1 cellular context compared by ENCODE assay signal in genomic region chr22:28741758-28742561, GRCh38.
TF ChIP-seq lines count a peak whose summit lies in the region.

CHEK2 (minus strand) TSS chr22:28741820; CDS start chr22:28734721, 7,099 bp downstream.
HSCB (plus strand) TSS chr22:28742039; CDS start chr22:28742096, 57 bp downstream.

TF ChIP-seq in K562, 482 proteins besides CTCF, POLR2A, EP300 and RAD21 (continued from another document and continues in another):
- TF ChIP-seq CEBPZ (IDR thresholded peaks at IDR 0.05; ENCODE audit: borderline replicate concordance, low read depth, low read length), result no peak; the same call in 1 of the 2 replicates
- no peak for TF ChIP-seq LARP7 (IDR thresholded peaks at IDR 0.05)
- no peak for TF ChIP-seq CLOCK (CRISPR knock-in tag; IDR thresholded peaks at IDR 0.05; ENCODE audit: borderline replicate concordance)
- TF ChIP-seq HIVEP1 (CRISPR knock-in tag; IDR thresholded peaks at IDR 0.05), result no peak
- no peak for TF ChIP-seq KAT2B (IDR thresholded peaks at IDR 0.05; ENCODE audit: low read depth, low read length)
- TF ChIP-seq POLR2B (IDR thresholded peaks at IDR 0.05; ENCODE audit: low read depth, partially characterized antibody), result peak; percentile 63
- no peak for TF ChIP-seq ELF2 (CRISPR knock-in tag; IDR thresholded peaks at IDR 0.05)
- TF ChIP-seq HMGN3 (IDR thresholded peaks at IDR 0.05; ENCODE audit: borderline replicate concordance, extremely low read depth, insufficient read length, low read depth, low read length), result no peak
- peak; percentile 97 for TF ChIP-seq JUND (IDR thresholded peaks at IDR 0.05; ENCODE audit: borderline replicate concordance, low read depth, low read length)
- TF ChIP-seq JUND (tag; IDR thresholded peaks at IDR 0.05; ENCODE audit: borderline replicate concordance, low read depth, low read length), result peak; percentile 94; the same call in 2 of the 3 replicates
- no peak for TF ChIP-seq TAF7 (tag; IDR thresholded peaks at IDR 0.05)
- no peak for TF ChIP-seq ZBTB9 (CRISPR knock-in tag; IDR thresholded peaks at IDR 0.05)
- TF ChIP-seq SMAD3 (CRISPR knock-in tag; conservative IDR thresholded peaks at IDR 0.05), result no peak
- TF ChIP-seq ZNF140 (CRISPR knock-in tag; IDR thresholded peaks at IDR 0.05), result no peak
- TF ChIP-seq GMEB1 (CRISPR knock-in tag; IDR thresholded peaks at IDR 0.05), result peak; percentile 51; the same call in 1 of the 2 replicates
- no peak for TF ChIP-seq CBFA2T2 (conservative IDR thresholded peaks at IDR 0.05)
- TF ChIP-seq ZNF655 (CRISPR knock-in tag; IDR thresholded peaks at IDR 0.05), result no peak
- TF ChIP-seq TCF7L2 (IDR thresholded peaks at IDR 0.05; ENCODE audit: low read depth, low read length), result no peak
- no peak; the same call in 1 of the 2 replicates for TF ChIP-seq SIN3B (IDR thresholded peaks at IDR 0.05; ENCODE audit: low read depth)
- peak; percentile 92 for TF ChIP-seq TFAP4 (CRISPR knock-in tag; IDR thresholded peaks at IDR 0.05; ENCODE audit: borderline replicate concordance)
- peak in 1 of 2 experiments; percentile 42; a peak in 1 of 4 replicates for TF ChIP-seq ZNF639 (CRISPR knock-in tag; conservative IDR thresholded peaks at IDR 0.05 in 1 of 2, IDR thresholded peaks at IDR 0.05 in 1 of 2)
- TF ChIP-seq SP1 (CRISPR knock-in tag; IDR thresholded peaks at IDR 0.05), result peak; percentile 70
- TF ChIP-seq RBBP5 (IDR thresholded peaks at IDR 0.05; ENCODE audit: borderline replicate concordance, insufficient read depth, low read length, poor library complexity, severe bottlenecking), result peak; percentile 50
- TF ChIP-seq ZNF717 (CRISPR knock-in tag; IDR thresholded peaks at IDR 0.05), result no peak
- no peak for TF ChIP-seq ZBED1 (IDR thresholded peaks at IDR 0.05)
- TF ChIP-seq CHD4 (IDR thresholded peaks at IDR 0.05; ENCODE audit: insufficient read depth, insufficient replicate concordance, low read depth, low read length, poor library complexity, severe bottlenecking), result no peak
- TF ChIP-seq E2F8 (IDR thresholded peaks at IDR 0.05; ENCODE audit: low read depth, partially characterized antibody), result peak; percentile 73
- no peak for TF ChIP-seq SAFB2 (IDR thresholded peaks at IDR 0.05; ENCODE audit: borderline replicate concordance, low read depth, low read length, severe bottlenecking)
- TF ChIP-seq SFPQ (IDR thresholded peaks at IDR 0.05; ENCODE audit: low read depth, low read length), result no peak
- TF ChIP-seq ZNF232 (CRISPR knock-in tag; IDR thresholded peaks at IDR 0.05), result no peak
- no peak; the same call in none of the 2 replicates for TF ChIP-seq ETS1 (conservative IDR thresholded peaks at IDR 0.05; ENCODE audit: control insufficient read depth, low read depth, low read length)
- TF ChIP-seq HCFC1 (IDR thresholded peaks at IDR 0.05; ENCODE audit: low read depth, low read length), result peak; percentile 96
- no peak for TF ChIP-seq RBM22 (IDR thresholded peaks at IDR 0.05; ENCODE audit: low read depth, low read length, poor library complexity, severe bottlenecking)
- no peak for TF ChIP-seq ZNF668 (CRISPR knock-in tag; IDR thresholded peaks at IDR 0.05)
- no peak for TF ChIP-seq ETS2 (tag; IDR thresholded peaks at IDR 0.05; ENCODE audit: borderline replicate concordance, poor library complexity, severe bottlenecking)
- TF ChIP-seq ZBTB8A (IDR thresholded peaks at IDR 0.05; ENCODE audit: partially characterized antibody), result no peak
- TF ChIP-seq PHB (CRISPR knock-in tag; IDR thresholded peaks at IDR 0.05), result no peak
- TF ChIP-seq SOX6 (IDR thresholded peaks at IDR 0.05), result 0 out of 2 replicates have a peak, but pooled peaks have one; percentile 15
- no peak for TF ChIP-seq DACH1 (IDR thresholded peaks at IDR 0.05; ENCODE audit: partially characterized antibody)
- peak; percentile 14; the same call in 1 of the 2 replicates for TF ChIP-seq TOE1 (IDR thresholded peaks at IDR 0.05; ENCODE audit: borderline replicate concordance)
- no peak for TF ChIP-seq TOE1 (CRISPR knock-in tag; IDR thresholded peaks at IDR 0.05; ENCODE audit: borderline replicate concordance, low read depth)
- TF ChIP-seq WHSC1 (IDR thresholded peaks at IDR 0.05; ENCODE audit: low read length), result no peak
- no peak for TF ChIP-seq ZNF253 (CRISPR knock-in tag; conservative IDR thresholded peaks at IDR 0.05)
- TF ChIP-seq BMI1 (IDR thresholded peaks at IDR 0.05; ENCODE audit: low read length), result no peak
- no peak for TF ChIP-seq ZNF507 (tag; conservative IDR thresholded peaks at IDR 0.05)
